In genomic region chrX:125306335-125306866, GRCh38 we compare ENCODE assay signal across 25 cellular contexts. TPM values are rescaled to one million over a fixed set of nuclear protein-coding genes. Genes with fewer than 3 reads are reported as not detected.
"Had no signal": no experiment of that assay in that cellular context is flagged by ENCODE, and none has a peak within 500 bp of the region (broad histone marks: within the 10 kb centered on the region; RNA-seq: fewer than 3 reads in every experiment).

No MANE protein-coding gene starts in this region.

- H3K4me2 ChIP-seq: SK-N-SH had no signal

- DNase-seq: Karpas-422, KBM-7, MG63, NCI-H1092, NCI-H1105 treated with DMSO at 0.1 percent for 48 hours, NCI-H1417 treated with DMSO at 0.1 percent for 48 hours, NCI-H187, NCI-H2029, NCI-H2081 treated with DMSO at 0.1 percent for 48 hours, NCI-H2171, NCI-H226, NCI-H446, NCI-H510A, NCI-H524 treated with DMSO at 0.1 percent for 48 hours, NCI-H69, NCI-H774, PC-3, SHP77, SK-N-SH, SW 1271 had no signal

- ATAC-seq: Panc1, PC-3 had no signal

- H3K4me3 Mint-ChIP-seq: IgD-negative memory B cell had no signal

- H3K27ac ChIP-seq: HL-60, RWPE1 had no signal

- H3K27ac Mint-ChIP-seq: IgD-negative memory B cell had no signal

- H3K9me3 ChIP-seq: MG63, SK-N-SH had no signal

- H3K9ac ChIP-seq: SK-N-SH had no signal

- H3K4me3 ChIP-seq: MG63 had no signal

- H3K36me3 ChIP-seq: MG63 had no signal

- H3K27me3 ChIP-seq: MG63 had no signal

- H3K27me3 Mint-ChIP-seq: IgD-negative memory B cell had no signal

- H3K4me1 Mint-ChIP-seq: IgD-negative memory B cell had no signal

- FAIRE-seq: HTR-8/SVneo had no signal

- H3K9me2 ChIP-seq: SK-N-SH had no signal

RNA-seq across cellular contexts. Expression of gene TEX13C, which starts 13.3 kb away (rescaled TPM):
- total RNA-seq: PC-3 had no signal
- polyA plus RNA-seq: IgD-negative memory B cell had no signal
